23 cellular contexts compared by ENCODE assay signal in the genomic region with DNA sequence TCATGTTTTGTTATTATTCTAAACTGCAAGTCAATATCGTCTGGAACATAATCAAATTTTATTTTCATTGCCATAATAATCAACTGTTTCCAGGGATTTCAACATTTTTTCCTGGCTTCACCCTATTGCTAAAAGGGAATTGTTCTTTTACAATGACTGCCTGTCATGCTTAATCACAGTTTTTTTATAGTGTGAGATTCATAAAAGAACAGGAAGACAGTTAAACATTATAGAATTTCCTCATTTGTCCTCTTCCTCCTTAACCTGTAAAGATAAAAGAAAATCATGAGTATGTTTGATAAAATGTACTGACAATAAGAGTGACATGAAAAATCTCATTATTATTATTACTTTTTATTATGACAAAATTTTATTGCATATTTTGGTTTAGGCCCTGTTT.
"Had no signal": no experiment of that assay in that cellular context is flagged by ENCODE, and none has a peak within 500 bp of the region (broad histone marks: within the 10 kb centered on the region; RNA-seq: fewer than 3 reads in every experiment).

No MANE protein-coding gene starts in this region.

- H3K9me3 ChIP-seq: adrenal gland, body of pancreas, MG63, SJSA1, SK-N-SH had no signal

- H3K9ac ChIP-seq: SK-N-SH had no signal

- H3K36me3 ChIP-seq: adrenal gland, breast epithelium, MG63, SJSA1 had no signal

- ATAC-seq: activated naive CD4-positive, alpha-beta T cell treated with anti-CD3 and anti-CD28 coated beads, Interleukin-2, amount 50 U/mL, for 72 hours; activated T-cell treated with anti-CD3 and anti-CD28 coated beads, Interleukin-2, amount 50 U/mL, for 4 hours; body of pancreas; Panc1 had no signal

- H3K27ac ChIP-seq: adrenal gland, body of pancreas, breast epithelium, SJSA1 had no signal

- DNase-seq: activated B cell treated with CpG ODN at 0.5 μM for 24 hours; activated CD4-positive, alpha-beta memory T cell treated with anti-CD3 and anti-CD28 coated beads for 36 hours; activated CD4-positive, alpha-beta T cell treated with anti-CD3 and anti-CD28 coated beads for 4 hours; activated CD4-positive, alpha-beta T cell treated with anti-CD3 and anti-CD28 coated beads, Interleukin-2, amount 50 U/mL, for 1 hour; activated CD4-positive, CD25-positive, alpha-beta regulatory T cell treated with anti-CD3 and anti-CD28 coated beads, Interleukin-2, amount 50 U/mL, for 72 hours; activated CD8-positive, alpha-beta memory T cell treated with anti-CD3 and anti-CD28 coated beads, Interleukin-2, amount 50 U/mL, for 4 hours; activated gamma-delta T cell treated with Interleukin-2 at 50 U/mL for 16 hours; activated naive CD4-positive, alpha-beta T cell treated with anti-CD3 and anti-CD28 coated beads for 36 hours; activated T-cell treated with anti-CD3 and anti-CD28 coated beads for 4 hours; activated T-cell treated with anti-CD3 and anti-CD28 coated beads, Interleukin-2, amount 50 U/mL, for 4 hours; adrenal gland; body of pancreas; MG63; NCI-H1092 treated with DMSO at 0.1 percent for 48 hours; NCI-H187 treated with DMSO at 0.1 percent for 48 hours; NCI-H2081; NCI-H226; SHP77 treated with DMSO at 0.1 percent for 48 hours; SK-N-SH had no signal

- H3K27me3 ChIP-seq: adrenal gland, body of pancreas, breast epithelium, MG63, SJSA1 had no signal

- H3K4me2 ChIP-seq: SK-N-SH had no signal

- H3K4me1 ChIP-seq: body of pancreas, breast epithelium, SJSA1 had no signal

- H3K9me2 ChIP-seq: SK-N-SH had no signal

- H3K4me3 ChIP-seq: adrenal gland, body of pancreas, breast epithelium, MG63, SJSA1 had no signal
